In the genomic region with DNA sequence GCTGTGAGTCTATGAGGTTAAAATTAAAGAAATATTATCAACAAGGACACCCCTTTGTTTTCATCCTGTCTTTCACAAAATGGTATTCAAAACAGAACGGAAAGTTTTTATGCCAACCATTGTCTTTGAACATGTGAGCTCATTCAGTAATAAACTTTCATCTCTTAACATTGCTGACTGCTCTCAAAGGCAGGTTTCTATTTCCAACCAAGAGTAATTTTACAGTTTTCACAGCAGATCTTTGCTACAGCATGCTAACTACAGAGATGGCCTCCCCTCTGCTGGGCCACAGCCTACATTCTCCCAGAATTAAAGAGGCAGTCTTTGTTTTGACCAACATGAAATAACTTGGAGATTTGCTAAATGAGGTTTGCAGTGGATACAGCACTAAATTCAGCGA, we compare ENCODE assay signal across 32 cellular contexts.
"Had no signal": no experiment of that assay in that cellular context is flagged by ENCODE, and none has a peak within 500 bp of the region (broad histone marks: within the 10 kb centered on the region; RNA-seq: fewer than 3 reads in every experiment).

No MANE protein-coding gene starts in this region.

- H3K36me3 ChIP-seq: MG63, SJSA1 had no signal

- H3K4me3 ChIP-seq: MG63, PC-9, SJSA1 had no signal

- H3K27ac ChIP-seq: PC-9, SJSA1 had no signal

- H3K9ac ChIP-seq: SK-N-SH had no signal

- DNase-seq: Kasumi-1, MG63, NCI-H1048, NCI-H1092 treated with DMSO at 0.1 percent for 48 hours, NCI-H1105 treated with DMSO at 0.1 percent for 48 hours, NCI-H1417, NCI-H1436, NCI-H146, NCI-H1694, NCI-H187, NCI-H1930, NCI-H2029 treated with DMSO at 0.1 percent for 48 hours, NCI-H2081 treated with DMSO at 0.1 percent for 48 hours, NCI-H2107, NCI-H2171, NCI-H226, NCI-H446 treated with DMSO at 0.1 percent for 48 hours, NCI-H510A, NCI-H524, NCI-H526, NCI-H69, NCI-H748 treated with DMSO at 0.1 percent for 48 hours, NCI-H82, PC-9, Right ventricle myocardium superior, SHP77 treated with DMSO at 0.1 percent for 48 hours, SK-N-SH, SW 1271, T-helper 1 cell had no signal

- H2AFZ ChIP-seq: PC-9 had no signal

- H3K4me2 ChIP-seq: PC-9, SK-N-SH had no signal

- FAIRE-seq: RCC 7860 had no signal

- H3K27me3 ChIP-seq: MG63, SJSA1 had no signal

- H3K9me2 ChIP-seq: SK-N-SH had no signal

- H3K4me1 ChIP-seq: SJSA1 had no signal

- H3K9me3 ChIP-seq: MG63, SJSA1, SK-N-SH had no signal

- ATAC-seq: Panc1 had no signal
